9 cellular contexts compared by ENCODE assay signal in genomic region chr2:28356095-28356911, GRCh38. TPM values are rescaled to one million over a fixed set of nuclear protein-coding genes. Genes with fewer than 3 reads are reported as not detected.
DNase-seq lines count a peak whose midpoint lies in the region; FAIRE-seq and TF ChIP-seq lines count a peak whose summit lies in the region.
"Had no signal": no experiment of that assay in that cellular context is flagged by ENCODE, and none has a peak within 500 bp of the region (broad histone marks: within the 10 kb centered on the region; RNA-seq: fewer than 3 reads in every experiment).

No MANE protein-coding gene starts in this region.

- no peak for TF ChIP-seq POLR2A in spleen (IDR thresholded peaks at IDR 0.05)

- H3K27ac Mint-ChIP-seq in type B pancreatic cell = no peak overlapping the region

- no peak for FAIRE-seq in bronchial epithelial cell (lab: Jason Lieb, UNC)

- TF ChIP-seq CTCF in bronchial epithelial cell (IDR thresholded peaks at IDR 0.05; ENCODE audit: insufficient read depth, low read length, severe bottlenecking) (no peak), spleen (IDR thresholded peaks at IDR 0.05 in 8 of 11, conservative IDR thresholded peaks at IDR 0.05 in 3 of 11) (no peak), type B pancreatic cell (conservative IDR thresholded peaks at IDR 0.05) (no peak)

- WGBS in spleen, 5 donors = 41 to 61% (median 47%) methylated on average over 8 to 17 of the region's 17 CpGs

- H3K36me3 ChIP-seq in bronchial epithelial cell (ENCODE audit: control insufficient read depth, insufficient read depth, low read length) = no peaks in the 10 kb centered on the region
- H3K36me3 ChIP-seq in spleen = no peaks in the 10 kb centered on the region
- H3K36me3 ChIP-seq: neutrophil had no signal

- H3K4me1 ChIP-seq in spleen = peaks cover 29 to 59% (median 51%) of the 10 kb centered on the region in 6 donors

- H3K9me3 ChIP-seq in spleen = no peaks in the 10 kb centered on the region
- H3K9me3 ChIP-seq: neutrophil had no signal

- H3K9me3 Mint-ChIP-seq in type B pancreatic cell = no peaks in the 10 kb centered on the region

- intact Hi-C loops in spleen (cut with DNase I; ENCODE audit: low total_unique reads) = no loop called here

- no peaks in the 10 kb centered on the region for H3K27me3 ChIP-seq in bronchial epithelial cell (ENCODE audit: control insufficient read depth, insufficient read depth, low read length)
- no peaks in the 10 kb centered on the region for H3K27me3 ChIP-seq in spleen (replicated peaks in 1 of 7)
- H3K27me3 ChIP-seq: neutrophil had no signal

- DNase-seq in DMS79 treated with DMSO at 0.1 percent for 48 hours (lab: John Stamatoyannopoulos, UW) (peak; percentile 56), NCI-H2196 (lab: John Stamatoyannopoulos, UW; ENCODE audit: unreplicated experiment) (peak; percentile 72), bronchial epithelial cell (ENCODE audit: low read depth) (peak; percentile 61), kidney glomerular epithelial cell (lab: John Stamatoyannopoulos, UW) (peak; percentile 17), spleen (peak; percentile 91), type B pancreatic cell (ENCODE audit: extremely low spot score, unreplicated experiment) (no peak), NAMALWA (ENCODE audit: low spot score) (no peak), T-helper 9 cell (no peak)

- H3K4me3 Mint-ChIP-seq in type B pancreatic cell = no peak overlapping the region

- H3K36me3 Mint-ChIP-seq in type B pancreatic cell = no peaks in the 10 kb centered on the region

- no peaks in the 10 kb centered on the region for H3K27me3 Mint-ChIP-seq in type B pancreatic cell

- peaks cover 27% of the 10 kb centered on the region for H3K4me1 Mint-ChIP-seq in type B pancreatic cell (ENCODE audit: unreplicated experiment)

- H3K27ac ChIP-seq in spleen = peak overlapping the region; percentile 54 to 80 (median 70)
- H3K27ac ChIP-seq: neutrophil had no signal

- H3K4me3 ChIP-seq in bronchial epithelial cell (ENCODE audit: low read depth, low read length) (no peak overlapping the region), spleen (no peak overlapping the region)

RNA-seq across cellular contexts. Expression of gene FOSL2, which starts 36.4 kb away (rescaled TPM):
- total RNA-seq in bronchial epithelial cell (77.1 and 106 TPM in 2 replicates), spleen (100 to 1,000 TPM in 3 of 7 donors, 10 to 100 TPM in 4; 53.0 to 134 (median 97.1) TPM), type B pancreatic cell (ENCODE audit: low replicate concordance) (42.1 and 100 TPM in 2 replicates)
- 10 to 100 TPM in 1 of 3 donors, 1 to 10 TPM in 2; 3.2 to 14.8 (median 4.7) TPM for polyA plus RNA-seq in spleen

Comparison
In these comparisons a context has a peak if more than half of its experiments do, and no peak if none do; other contexts are left out.
1. DNase-seq: peak in DMS79 treated with DMSO at 0.1 percent for 48 hours (single experiment), NCI-H2196 (single experiment), bronchial epithelial cell (single experiment), kidney glomerular epithelial cell (single experiment) and spleen (single experiment); none in type B pancreatic cell (single experiment), NAMALWA (single experiment) and T-helper 9 cell (single experiment).